Comparison of ENCODE assay signal across 9 cellular contexts in genomic region chr22:24634776-24635389, GRCh38. TPM values are rescaled to one million over a fixed set of nuclear protein-coding genes. Genes with fewer than 3 reads are reported as not detected.
DNase-seq lines count a peak whose midpoint lies in the region; ATAC-seq, FAIRE-seq and TF ChIP-seq lines count a peak whose summit lies in the region.
"Not testable (repeated sequence)": the region's sequence is repeated elsewhere in the genome, so short reads cannot be mapped to it uniquely, and the experiment has no call there.
"Had no signal": no experiment of that assay in that cellular context is flagged by ENCODE, and none has a peak within 500 bp of the region (broad histone marks: within the 10 kb centered on the region; RNA-seq: fewer than 3 reads in every experiment).

No MANE protein-coding gene starts in this region.

- not testable (repeated sequence) for H3K9me3 ChIP-seq in CD4-positive, alpha-beta T cell (ENCODE audit: control insufficient read depth, low read length)

- TF ChIP-seq POLR2A in GM12892 (IDR thresholded peaks at IDR 0.05; ENCODE audit: low read depth, low read length) = not testable (repeated sequence)

- FAIRE-seq in GM12892 (lab: Jason Lieb, UNC) = not testable (repeated sequence)

- not testable (repeated sequence) for H3K27ac ChIP-seq in CD4-positive, alpha-beta T cell (ENCODE audit: low read depth, low read length)

- H3K27me3 ChIP-seq in CD4-positive, alpha-beta T cell (ENCODE audit: control insufficient read depth, insufficient read depth, low read length) = not testable (repeated sequence)

- not testable (repeated sequence) for H3K27me3 Mint-ChIP-seq in CD4-positive, alpha-beta T cell; activated naive CD8-positive, alpha-beta T cell treated with anti-CD3 and anti-CD28 coated beads, Interleukin-2, amount 50 U/mL, for 24 hours; osteocyte (ENCODE audit: unreplicated experiment)
- peaks cover 14% of the 10 kb centered on the region for H3K27me3 Mint-ChIP-seq in glutamatergic neuron (ENCODE audit: unreplicated experiment)

- intact Hi-C loops in CD4-positive, alpha-beta T cell (cut with DNase I, micrococcal nuclease) = loop anchor here in 1 of 2 experiments (10.0 kb wide), 1 partner anchor 120 kb away; no protein-coding TSS in a partner anchor

- POLR2A ChIA-PET in CD4-positive, alpha-beta T cell (lab: Charles Lee) = interaction anchor here (1.4 kb wide), 1 partner anchor 80 kb away, joined by 5 read pairs; the partner anchor contains the start of gene GUCD1

- not testable (repeated sequence) for H3K4me3 Mint-ChIP-seq in CD4-positive, alpha-beta T cell; activated naive CD8-positive, alpha-beta T cell treated with anti-CD3 and anti-CD28 coated beads, Interleukin-2, amount 50 U/mL, for 24 hours; osteocyte (ENCODE audit: unreplicated experiment)
- H3K4me3 Mint-ChIP-seq in glutamatergic neuron (ENCODE audit: unreplicated experiment) = peak overlapping the region; percentile 57

- DNase-seq in CD4-positive, alpha-beta T cell; glutamatergic neuron; osteocyte (ENCODE audit: extremely low spot score, unreplicated experiment): not testable (repeated sequence)
- DNase-seq in GM12892 (ENCODE audit: insufficient read length) (peak; percentile 1), MV-4-11 (lab: John Stamatoyannopoulos, UW) (peak; percentile 48), SK-MEL-5 (ENCODE audit: low read depth, low spot score) (peak; percentile 4)
- peak; percentile 23 for DNase-seq in activated CD4-positive, alpha-beta T cell treated with anti-CD3 and anti-CD28 coated beads, Interleukin-2, amount 50 U/mL, for 48 hours
- DNase-seq in activated naive CD8-positive, alpha-beta T cell treated with anti-CD3 and anti-CD28 coated beads, Interleukin-2, amount 50 U/mL, for 24 hours = peak; percentile 5

- peak; percentile 28 for TF ChIP-seq CTCF in CD4-positive, alpha-beta T cell (IDR thresholded peaks at IDR 0.05)
- TF ChIP-seq CTCF in glutamatergic neuron (IDR thresholded peaks at IDR 0.05; ENCODE audit: partially characterized antibody, unreplicated experiment) = not testable (repeated sequence)
- peak; percentile 28 for TF ChIP-seq CTCF in osteocyte (IDR thresholded peaks at IDR 0.05)

- not testable (repeated sequence) for H3K9me3 Mint-ChIP-seq in CD4-positive, alpha-beta T cell; activated naive CD8-positive, alpha-beta T cell treated with anti-CD3 and anti-CD28 coated beads, Interleukin-2, amount 50 U/mL, for 24 hours; osteocyte (ENCODE audit: unreplicated experiment)
- peaks cover 11% of the 10 kb centered on the region for H3K9me3 Mint-ChIP-seq in glutamatergic neuron (ENCODE audit: unreplicated experiment)

- peaks cover 21% of the 10 kb centered on the region for H3K4me1 Mint-ChIP-seq in CD4-positive, alpha-beta T cell (ENCODE audit: low read depth)
- H3K4me1 Mint-ChIP-seq in activated naive CD8-positive, alpha-beta T cell treated with anti-CD3 and anti-CD28 coated beads, Interleukin-2, amount 50 U/mL, for 24 hours = peaks cover 16% of the 10 kb centered on the region
- peaks cover 15% of the 10 kb centered on the region for H3K4me1 Mint-ChIP-seq in glutamatergic neuron (ENCODE audit: low read depth, unreplicated experiment)
- H3K4me1 Mint-ChIP-seq in osteocyte (ENCODE audit: unreplicated experiment) = peaks cover 26% of the 10 kb centered on the region

- H3K36me3 Mint-ChIP-seq in CD4-positive, alpha-beta T cell (ENCODE audit: low read depth); activated naive CD8-positive, alpha-beta T cell treated with anti-CD3 and anti-CD28 coated beads, Interleukin-2, amount 50 U/mL, for 24 hours (ENCODE audit: low read depth); glutamatergic neuron (ENCODE audit: unreplicated experiment); osteocyte (ENCODE audit: unreplicated experiment): not testable (repeated sequence)

- CTCF ChIA-PET in CD4-positive, alpha-beta T cell (lab: Charles Lee) = not testable (repeated sequence)

- not testable (repeated sequence) for H3K27ac Mint-ChIP-seq in CD4-positive, alpha-beta T cell; osteocyte (ENCODE audit: unreplicated experiment)
- peak overlapping the region; percentile 65 for H3K27ac Mint-ChIP-seq in activated naive CD8-positive, alpha-beta T cell treated with anti-CD3 and anti-CD28 coated beads, Interleukin-2, amount 50 U/mL, for 24 hours
- H3K27ac Mint-ChIP-seq in glutamatergic neuron (ENCODE audit: unreplicated experiment) = peak overlapping the region; percentile 84

- not testable (repeated sequence) for ATAC-seq in CD4-positive, alpha-beta T cell (ENCODE audit: poor library complexity); activated naive CD8-positive, alpha-beta T cell treated with anti-CD3 and anti-CD28 coated beads, Interleukin-2, amount 50 U/mL, for 24 hours

- in situ Hi-C loops in SK-MEL-5 (cut with HindIII; ENCODE audit: low pct_unique_long_range_greater_than_20kb, low sequenced_read_pairs) = not testable (repeated sequence)

RNA-seq across cellular contexts. Expression of gene GGT1, which starts 31.9 kb away (rescaled TPM):
- 10 to 100 TPM; 19.7 to 20.1 TPM for total RNA-seq in CD4-positive, alpha-beta T cell
- polyA plus RNA-seq in GM12892 (2012; ENCODE audit: missing spikeins) = 19.1 TPM
- total RNA-seq in SK-MEL-5 (2014; rRNA removed; shearing (Covaris generic)) = 3.8 and 4.9 TPM in 2 replicates
- 10.8 and 16.1 TPM in 2 replicates for polyA plus RNA-seq in SK-MEL-5 (2015; cell fraction: cytosol; rRNA removed)
- 13.8 and 15.3 TPM in 2 replicates for polyA plus RNA-seq in SK-MEL-5 (2015; cell fraction: nucleus; rRNA removed)
- total RNA-seq in glutamatergic neuron (ENCODE audit: unreplicated experiment) (3.1 TPM), osteocyte (1.9 and 2.6 TPM in 2 replicates)

RNA-seq across cellular contexts. Expression of gene LRRC75B, which starts 42.0 kb away (rescaled TPM):
- total RNA-seq in CD4-positive, alpha-beta T cell = not detected
- polyA plus RNA-seq in GM12892 (2012; ENCODE audit: missing spikeins) = 1.7 TPM
- total RNA-seq in SK-MEL-5 (2014; rRNA removed; shearing (Covaris generic)) = 4.7 and 5.5 TPM in 2 replicates
- polyA plus RNA-seq in SK-MEL-5 (2015; cell fraction: cytosol; rRNA removed) = 5.5 and 8.3 TPM in 2 replicates
- 95.9 and 113 TPM in 2 replicates for polyA plus RNA-seq in SK-MEL-5 (2015; cell fraction: nucleus; rRNA removed)
- 63.6 TPM for total RNA-seq in glutamatergic neuron (ENCODE audit: unreplicated experiment)
- 10.3 and 11.0 TPM in 2 replicates for total RNA-seq in osteocyte
- total RNA-seq: CD4-positive, CD25-positive, alpha-beta regulatory T cell had no signal
